In the genomic region with DNA sequence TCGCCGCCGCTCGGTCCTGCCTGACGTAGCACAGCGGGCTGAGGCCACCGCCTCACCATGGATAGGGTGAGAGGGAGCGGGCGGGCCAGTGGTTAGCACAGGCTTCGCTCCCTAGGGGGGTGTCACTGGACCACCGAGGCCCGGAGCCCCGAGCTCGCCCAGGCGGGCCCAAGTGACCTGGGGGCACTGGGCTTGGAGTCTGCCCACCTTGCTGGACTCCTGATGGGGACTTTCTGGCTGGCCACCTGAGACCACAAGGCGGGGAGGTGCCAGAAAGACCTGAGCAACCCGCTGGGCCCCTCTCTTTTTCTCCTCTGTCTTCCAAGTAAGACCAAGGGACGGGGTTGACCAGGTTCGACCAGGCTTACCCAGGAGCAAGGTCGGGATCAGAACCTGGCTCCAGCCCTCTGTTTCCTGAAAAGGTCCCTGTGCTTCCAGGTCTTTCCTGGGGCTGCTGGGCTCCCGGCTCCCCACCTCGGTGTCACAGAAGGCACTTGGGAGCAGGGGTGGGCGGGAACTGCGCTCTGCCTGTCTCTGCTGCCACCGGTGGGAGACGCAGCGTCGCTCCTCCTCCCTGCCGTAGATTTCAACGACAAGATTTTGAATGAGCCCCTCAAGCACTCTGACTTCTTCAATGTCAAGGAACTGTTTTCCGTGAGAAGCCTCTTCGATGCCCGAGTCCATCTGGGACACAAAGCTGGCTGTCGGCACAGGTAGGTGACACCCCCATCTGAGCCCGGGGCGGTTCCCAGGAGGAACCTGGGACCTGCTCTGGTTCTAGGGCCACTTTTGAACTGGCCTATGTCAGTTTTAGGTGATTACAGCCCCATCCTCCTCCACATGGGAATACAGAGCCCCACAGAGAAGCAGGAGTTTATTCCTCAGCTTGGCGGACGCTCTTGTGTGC, we compare ENCODE assay signal across 7 cellular contexts.
DNase-seq lines count a peak whose midpoint lies in the region; ATAC-seq and TF ChIP-seq lines count a peak whose summit lies in the region.

No MANE protein-coding gene starts in this region.

- H3K4me1 ChIP-seq in OCI-LY3 (ENCODE audit: low read length) = peaks cover 13% of the 10 kb centered on the region
- H3K4me1 ChIP-seq in effector memory CD4-positive, alpha-beta T cell (ENCODE audit: control insufficient read depth, insufficient read depth, low read length, poor library complexity, severe bottlenecking) = peaks cover 24% of the 10 kb centered on the region
- peaks cover 14% of the 10 kb centered on the region for H3K4me1 ChIP-seq in muscle layer of colon (ENCODE audit: insufficient read depth, low read length)

- H3K36me3 ChIP-seq in OCI-LY3 (replicated peaks; ENCODE audit: low read depth, low read length) (peaks cover 26% of the 10 kb centered on the region), muscle layer of colon (ENCODE audit: insufficient read depth, low read length) (peaks cover 37% of the 10 kb centered on the region)
- H3K36me3 ChIP-seq in effector memory CD4-positive, alpha-beta T cell (ENCODE audit: control insufficient read depth, insufficient read depth, low read length) = peaks cover 20% of the 10 kb centered on the region

- H3K27me3 ChIP-seq in OCI-LY3 (ENCODE audit: low read depth, low read length) (no peaks in the 10 kb centered on the region), muscle layer of colon (ENCODE audit: control insufficient read depth in 1 of 2, insufficient read depth in 2 of 2, low read length in 2 of 2) (no peaks in the 10 kb centered on the region)
- no peaks in the 10 kb centered on the region for H3K27me3 ChIP-seq in effector memory CD4-positive, alpha-beta T cell (replicated peaks; ENCODE audit: control insufficient read depth, insufficient read depth, low read length, poor library complexity, severe bottlenecking)

- H3K9ac ChIP-seq in OCI-LY3 (ENCODE audit: low read length) = peak overlapping the region; percentile 91
- H3K9ac ChIP-seq in muscle layer of colon (ENCODE audit: low read length) = peak overlapping the region; percentile 61

- peaks cover 25% of the 10 kb centered on the region for H4K20me1 ChIP-seq in OCI-LY3 (ENCODE audit: insufficient read depth, low read length)

- no peaks in the 10 kb centered on the region for H3K9me3 ChIP-seq in OCI-LY3 (ENCODE audit: insufficient read depth, low read length)
- H3K9me3 ChIP-seq in effector memory CD4-positive, alpha-beta T cell (ENCODE audit: control insufficient read depth, low read length) = no peaks in the 10 kb centered on the region
- no peaks in the 10 kb centered on the region for H3K9me3 ChIP-seq in muscle layer of colon (ENCODE audit: low read length)

- H3K79me2 ChIP-seq in OCI-LY3 (ENCODE audit: low read length) = peaks cover 25% of the 10 kb centered on the region

- ATAC-seq in GM19035 (IDR thresholded peaks at IDR 0.05; ENCODE audit: unreplicated experiment) = peak; percentile 50
- ATAC-seq in GM19452 (IDR thresholded peaks at IDR 0.05; ENCODE audit: unreplicated experiment) = no peak
- no peak for ATAC-seq in GM18868 (IDR thresholded peaks at IDR 0.05; ENCODE audit: unreplicated experiment)
- no peak for ATAC-seq in HG02623 (IDR thresholded peaks at IDR 0.05; ENCODE audit: unreplicated experiment)

- peak overlapping the region; percentile 95 for H3K4me2 ChIP-seq in OCI-LY3 (ENCODE audit: low read length)

- no peak for TF ChIP-seq CTCF in OCI-LY3 (IDR thresholded peaks at IDR 0.05; ENCODE audit: low read depth, low read length)

- H3K27ac ChIP-seq in OCI-LY3 (ENCODE audit: low read length) = peak overlapping the region; percentile 49; the same call in 1 of the 2 replicates
- H3K27ac ChIP-seq in effector memory CD4-positive, alpha-beta T cell (ENCODE audit: insufficient read depth, low read length, poor library complexity, severe bottlenecking) = peak overlapping the region; percentile 58
- H3K27ac ChIP-seq in muscle layer of colon (ENCODE audit: low read depth, low read length) = peak overlapping the region; percentile 79

- H3K4me3 ChIP-seq in OCI-LY3 (ENCODE audit: low read length) (peak overlapping the region; percentile 86), muscle layer of colon (ENCODE audit: low read depth in 1 of 2, low read length in 2 of 2) (peak overlapping the region; percentile 96 to 99)
- peak overlapping the region; percentile 97 for H3K4me3 ChIP-seq in effector memory CD4-positive, alpha-beta T cell (ENCODE audit: insufficient read depth, low read depth, low read length, poor library complexity, severe bottlenecking)

- DNase-seq in effector memory CD4-positive, alpha-beta T cell = no peak

- H2AFZ ChIP-seq in OCI-LY3 (ENCODE audit: low read depth, low read length) = no peak overlapping the region
